Comparison of ENCODE assay signal across 8 cellular contexts in the genomic region with DNA sequence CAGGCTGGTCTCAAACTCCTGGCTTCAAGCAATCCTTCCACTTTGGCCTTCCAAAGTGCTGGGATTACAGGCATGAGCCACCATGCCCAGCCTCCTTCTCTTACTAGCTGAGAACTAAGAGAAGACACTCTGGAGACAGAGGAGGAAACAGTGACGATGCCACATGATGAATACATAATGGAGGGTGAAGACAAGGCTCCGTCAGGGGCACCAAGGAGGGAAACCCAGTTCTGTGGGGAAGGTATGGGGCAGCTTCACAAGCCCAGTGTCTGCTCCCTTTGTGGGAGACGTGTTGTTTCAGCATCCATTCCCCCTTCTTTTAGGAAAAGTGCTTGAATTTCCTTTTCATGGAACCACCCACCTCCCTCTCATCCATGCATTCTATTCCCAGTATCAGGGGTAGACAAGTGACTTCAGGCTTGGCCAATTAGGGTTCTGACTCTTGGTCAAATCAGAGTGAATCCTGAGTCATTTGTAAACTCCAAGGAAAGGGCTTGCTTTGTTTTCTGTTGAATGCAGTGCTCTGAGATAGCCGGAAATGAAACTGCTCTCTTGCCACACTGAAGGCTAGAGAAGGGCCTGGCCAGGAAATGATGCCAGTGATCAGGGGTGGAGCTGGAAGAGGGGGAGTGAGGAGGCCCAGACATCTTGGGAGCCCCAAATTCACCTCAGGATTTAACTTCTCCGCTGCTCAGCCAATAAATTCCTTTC. TPM values are rescaled to one million over a fixed set of nuclear protein-coding genes. Genes with fewer than 3 reads are reported as not detected.
DNase-seq lines count a peak whose midpoint lies in the region; ATAC-seq and TF ChIP-seq lines count a peak whose summit lies in the region.

No MANE protein-coding gene starts in this region.

- no peaks in the 10 kb centered on the region for H3K27me3 ChIP-seq in gastroesophageal sphincter

- H3K4me1 Mint-ChIP-seq in HFFc6 (ENCODE audit: low read depth), result peaks cover 48% of the 10 kb centered on the region
- peaks cover 48% of the 10 kb centered on the region for H3K4me1 Mint-ChIP-seq in activated T-cell treated with anti-CD3 and anti-CD28 coated beads, Interleukin-2, amount 50 U/mL, for 72 hours (ENCODE audit: low read depth)

- 73 to 78% methylated on average over 1 to 4 of the region's 5 CpGs for WGBS in gastroesophageal sphincter (ENCODE audit: low coverage in 1 of 2), 2 donors

- TF ChIP-seq EP300 in gastroesophageal sphincter (IDR thresholded peaks at IDR 0.05), result no peak

- H3K4me3 Mint-ChIP-seq in HFFc6, result peak overlapping the region; percentile 67
- peak overlapping the region; percentile 72 to 83 for H3K4me3 Mint-ChIP-seq in activated T-cell treated with anti-CD3 and anti-CD28 coated beads, Interleukin-2, amount 50 U/mL, for 72 hours

- DNase-seq in GM13976 (ENCODE audit: low spot score) (peak; percentile 71), HFFc6 (peak; percentile 97), NCI-H226 (peak; percentile 92), islet precursor cell (no peak), NCI-H187 (lab: John Stamatoyannopoulos, UW) (no peak)
- DNase-seq in activated T-cell treated with anti-CD3 and anti-CD28 coated beads, Interleukin-2, amount 50 U/mL, for 72 hours, result peak; percentile 68 to 76
- peak; percentile 75 for DNase-seq in stimulated activated CD4-positive, alpha-beta T cell treated with anti-CD3 and anti-CD28 coated beads, Interleukin-15, amount 100 ng/mL, for 24 hours

- in situ Hi-C loops in GM13976 (cut with MboI; ENCODE audit: low sequenced_read_pairs, unreplicated experiment), result no loop called here

- ATAC-seq in activated T-cell treated with anti-CD3 and anti-CD28 coated beads, Interleukin-2, amount 50 U/mL, for 72 hours (replicated peaks in 1 of 2), result peak; percentile 93 to 95
- ATAC-seq in gastroesophageal sphincter, result peak; percentile 65

- peaks cover 19% of the 10 kb centered on the region for H3K36me3 Mint-ChIP-seq in HFFc6 (ENCODE audit: low read depth)
- peaks cover 0 to 3% of the 10 kb centered on the region in 2 donors for H3K36me3 Mint-ChIP-seq in activated T-cell treated with anti-CD3 and anti-CD28 coated beads, Interleukin-2, amount 50 U/mL, for 72 hours (ENCODE audit: insufficient read depth in 2 of 2)

- TF ChIP-seq POLR2A in gastroesophageal sphincter (IDR thresholded peaks at IDR 0.05), result peak in 1 of 2 donors; percentile 10

- H3K9me3 Mint-ChIP-seq in HFFc6, result peaks cover 7% of the 10 kb centered on the region
- no peaks in the 10 kb centered on the region for H3K9me3 Mint-ChIP-seq in activated T-cell treated with anti-CD3 and anti-CD28 coated beads, Interleukin-2, amount 50 U/mL, for 72 hours

- no peak overlapping the region for H3K4me3 ChIP-seq in gastroesophageal sphincter

- peaks cover 0 to 3% (median 0%) of the 10 kb centered on the region in 3 donors for H3K4me1 ChIP-seq in gastroesophageal sphincter

- peak overlapping the region in 3 of 4 donors; percentile 42 to 78 (median 70) for H3K27ac ChIP-seq in gastroesophageal sphincter

- peaks cover 1% of the 10 kb centered on the region for H3K27me3 Mint-ChIP-seq in HFFc6 (ENCODE audit: insufficient read depth)
- no peaks in the 10 kb centered on the region for H3K27me3 Mint-ChIP-seq in activated T-cell treated with anti-CD3 and anti-CD28 coated beads, Interleukin-2, amount 50 U/mL, for 72 hours (ENCODE audit: low read depth)

- H3K36me3 ChIP-seq in gastroesophageal sphincter, result peaks cover 0 to 26% of the 10 kb centered on the region in 2 donors

- H3K9me3 ChIP-seq in gastroesophageal sphincter, result no peaks in the 10 kb centered on the region

- TF ChIP-seq CTCF in GM13976 (IDR thresholded peaks at IDR 0.05; ENCODE audit: borderline replicate concordance, control extremely low read depth, extremely low read depth, insufficient read depth, missing control alignments), result no peak
- TF ChIP-seq CTCF in HFFc6 (IDR thresholded peaks at IDR 0.05), result no peak
- no peak for TF ChIP-seq CTCF in gastroesophageal sphincter (IDR thresholded peaks at IDR 0.05)

- H3K27ac Mint-ChIP-seq in HFFc6, result peak overlapping the region; percentile 89
- H3K27ac Mint-ChIP-seq in activated T-cell treated with anti-CD3 and anti-CD28 coated beads, Interleukin-2, amount 50 U/mL, for 72 hours, result peak overlapping the region; percentile 99

RNA-seq across cellular contexts. Expression of gene TMEM127, which starts 23.7 kb away (rescaled TPM):
- 10 to 100 TPM; 57.6 to 84.6 (median 71.1) TPM for total RNA-seq in HFFc6 (2021; fragmentation: NEBNext Ultra II Directional; extraction: Animal tissue kit (Norgen Biotek cat#: 25700))
- 10 to 100 TPM; 23.2 to 29.3 TPM for total RNA-seq in activated T-cell treated with anti-CD3 and anti-CD28 coated beads, Interleukin-2, amount 50 U/mL, for 72 hours
- 10 to 100 TPM; 39.4 to 73.8 (median 43.9) TPM for total RNA-seq in gastroesophageal sphincter

RNA-seq across cellular contexts. Expression of gene CIAO1, which starts 24.0 kb away (rescaled TPM):
- 10 to 100 TPM; 54.9 to 71.4 (median 60.4) TPM for total RNA-seq in HFFc6 (2021; fragmentation: NEBNext Ultra II Directional; extraction: Animal tissue kit (Norgen Biotek cat#: 25700))
- total RNA-seq in activated T-cell treated with anti-CD3 and anti-CD28 coated beads, Interleukin-2, amount 50 U/mL, for 72 hours, result 10 to 100 TPM; 70.8 to 72.6 TPM
- total RNA-seq in gastroesophageal sphincter, result 100 to 1,000 TPM in 1 of 4 donors, 10 to 100 TPM in 3; 60.7 to 107 (median 84.8) TPM

RNA-seq across cellular contexts. Expression of gene STARD7, which starts 33.4 kb away (rescaled TPM):
- total RNA-seq in HFFc6 (2021; fragmentation: NEBNext Ultra II Directional; extraction: Animal tissue kit (Norgen Biotek cat#: 25700)), result 100 to 1,000 TPM; 167 to 195 (median 180) TPM
- total RNA-seq in activated T-cell treated with anti-CD3 and anti-CD28 coated beads, Interleukin-2, amount 50 U/mL, for 72 hours, result 100 to 1,000 TPM; 202 to 225 TPM
- total RNA-seq in gastroesophageal sphincter, result 100 to 1,000 TPM in 3 of 4 donors, 10 to 100 TPM in 1; 93.4 to 122 (median 107) TPM

Comparison
In these comparisons a context has a peak if more than half of its experiments do, and no peak if none do; other contexts are left out.
1. DNase-seq: peak in GM13976 (single experiment), HFFc6 (single experiment), NCI-H226 (single experiment), activated T-cell treated with anti-CD3 and anti-CD28 coated beads, Interleukin-2, amount 50 U/mL, for 72 hours (2 of 2) and stimulated activated CD4-positive, alpha-beta T cell treated with anti-CD3 and anti-CD28 coated beads, Interleukin-15, amount 100 ng/mL, for 24 hours (single experiment); none in islet precursor cell (single experiment) and NCI-H187 (0 of 2).